Comparison of ENCODE assay signal across 1 cellular context in the genomic region with DNA sequence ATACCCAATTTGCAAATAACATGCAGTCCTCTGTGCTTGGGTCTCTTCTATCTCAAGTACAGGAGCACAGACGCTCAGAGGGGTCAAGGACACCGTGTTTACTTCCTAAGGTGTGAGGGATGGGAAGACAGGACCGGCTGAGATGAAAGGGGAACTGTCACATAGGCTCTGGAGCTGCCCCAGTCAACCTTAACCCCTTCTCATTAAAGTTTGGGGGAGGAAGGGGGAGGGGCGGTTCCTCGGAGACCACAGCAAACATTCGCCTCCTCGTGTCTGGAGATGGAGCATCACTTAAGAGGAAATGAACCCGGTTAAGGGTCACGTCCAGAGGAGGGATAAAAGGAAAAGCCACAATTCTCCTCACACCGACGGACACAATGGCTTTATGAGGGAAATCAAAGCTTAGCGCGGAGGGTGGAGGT.
TF ChIP-seq lines count a peak whose summit lies in the region.

No MANE protein-coding gene starts in this region.

TF ChIP-seq in IMR-90, 13 proteins besides CTCF, POLR2A, EP300 and RAD21 (continued from another document):
- TF ChIP-seq, protein P1, sequence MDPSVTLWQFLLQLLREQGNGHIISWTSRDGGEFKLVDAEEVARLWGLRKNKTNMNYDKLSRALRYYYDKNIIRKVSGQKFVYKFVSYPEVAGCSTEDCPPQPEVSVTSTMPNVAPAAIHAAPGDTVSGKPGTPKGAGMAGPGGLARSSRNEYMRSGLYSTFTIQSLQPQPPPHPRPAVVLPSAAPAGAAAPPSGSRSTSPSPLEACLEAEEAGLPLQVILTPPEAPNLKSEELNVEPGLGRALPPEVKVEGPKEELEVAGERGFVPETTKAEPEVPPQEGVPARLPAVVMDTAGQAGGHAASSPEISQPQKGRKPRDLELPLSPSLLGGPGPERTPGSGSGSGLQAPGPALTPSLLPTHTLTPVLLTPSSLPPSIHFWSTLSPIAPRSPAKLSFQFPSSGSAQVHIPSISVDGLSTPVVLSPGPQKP (IDR thresholded peaks at IDR 0.05; ENCODE audit: borderline replicate concordance, low read depth, low read length), result no peak
- TF ChIP-seq RFX5 (IDR thresholded peaks at IDR 0.05; ENCODE audit: low read depth, low read length) (no peak), BHLHE40 (IDR thresholded peaks at IDR 0.05; ENCODE audit: low read depth, low read length) (no peak)
- TF ChIP-seq, protein P2, sequence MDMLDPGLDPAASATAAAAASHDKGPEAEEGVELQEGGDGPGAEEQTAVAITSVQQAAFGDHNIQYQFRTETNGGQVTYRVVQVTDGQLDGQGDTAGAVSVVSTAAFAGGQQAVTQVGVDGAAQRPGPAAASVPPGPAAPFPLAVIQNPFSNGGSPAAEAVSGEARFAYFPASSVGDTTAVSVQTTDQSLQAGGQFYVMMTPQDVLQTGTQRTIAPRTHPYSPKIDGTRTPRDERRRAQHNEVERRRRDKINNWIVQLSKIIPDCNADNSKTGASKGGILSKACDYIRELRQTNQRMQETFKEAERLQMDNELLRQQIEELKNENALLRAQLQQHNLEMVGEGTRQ (IDR thresholded peaks at IDR 0.05; ENCODE audit: low read depth, low read length), result no peak
